18 cellular contexts compared by ENCODE assay signal in the genomic region with DNA sequence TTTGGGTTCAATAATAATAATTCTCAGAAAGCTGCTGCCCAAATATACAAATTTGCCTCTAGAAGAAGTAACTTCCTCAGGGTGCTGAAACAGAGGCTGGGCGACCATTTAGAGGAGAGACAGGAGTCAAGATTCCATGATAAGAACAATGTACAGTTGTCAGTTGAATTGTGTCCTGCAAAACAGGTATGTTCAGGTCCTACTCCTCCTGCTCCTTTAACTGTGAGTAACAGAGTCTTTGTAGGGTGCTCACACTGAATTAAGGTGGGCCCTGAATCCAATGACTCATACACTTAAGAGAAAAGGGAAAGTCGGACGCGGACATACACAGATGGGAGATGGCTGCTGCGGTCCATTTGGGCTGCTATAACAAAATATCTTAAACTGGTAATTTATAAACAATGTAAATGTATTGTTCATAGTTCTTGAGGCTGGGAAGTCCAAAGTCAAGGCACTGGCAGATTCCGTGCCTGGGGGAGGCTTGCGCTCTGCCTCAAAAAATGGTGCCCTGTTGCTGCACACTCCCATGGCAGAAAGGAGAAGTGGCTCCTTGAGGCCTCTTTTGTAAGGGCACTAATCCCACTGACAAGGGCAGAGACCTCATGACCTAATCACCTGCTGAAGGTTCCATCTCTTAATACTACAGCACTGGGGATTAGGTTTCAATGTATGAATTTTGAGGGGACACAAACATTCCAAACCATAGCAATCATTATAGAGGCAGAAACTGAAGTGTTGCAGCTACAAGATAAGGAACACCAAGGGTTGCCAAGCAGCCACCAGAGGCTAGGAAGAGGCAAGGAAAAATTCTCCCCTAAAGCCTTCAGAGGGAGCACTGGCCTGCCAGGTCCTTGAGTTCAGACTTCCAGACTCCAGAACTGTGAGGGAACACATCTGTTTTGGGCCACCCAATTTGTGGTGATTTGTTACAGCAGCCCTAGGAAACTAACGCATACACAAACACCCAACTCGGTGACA.
"Had no signal": no experiment of that assay in that cellular context is flagged by ENCODE, and none has a peak within 500 bp of the region (broad histone marks: within the 10 kb centered on the region; RNA-seq: fewer than 3 reads in every experiment).

No MANE protein-coding gene starts in this region.

- H3K36me3 Mint-ChIP-seq: activated naive CD4-positive, alpha-beta T cell treated with anti-CD3 and anti-CD28 coated beads, Interleukin-2, amount 50 U/mL, for 24 hours; naive B cell; stimulated activated naive B cell treated with anti-CD40 and anti-IgM and Interleukin-4, amounts not matched to agents 10 μg/mL and 1 μg/mL and 100 μg/mL, for 72 hours had no signal

- DNase-seq: activated CD4-positive, alpha-beta T cell treated with anti-CD3 and anti-CD28 coated beads for 36 hours; activated CD8-positive, alpha-beta memory T cell treated with anti-CD3 and anti-CD28 coated beads, Interleukin-2, amount 50 U/mL, for 48 hours; activated CD8-positive, alpha-beta T cell treated with anti-CD3 and anti-CD28 coated beads for 36 hours; body of pancreas; effector memory CD8-positive, alpha-beta T cell; hypothalamus; kidney glomerular epithelial cell; midbrain; naive B cell; right lobe of liver; spleen; stimulated activated CD4-positive, alpha-beta T cell treated with anti-CD3 and anti-CD28 coated beads, Interleukin-1b, Interleukin-23, amount 100 ng/mL, for 48 hours; stimulated activated naive B cell treated with anti-CD40 and anti-IgM and Interleukin-4, amounts not matched to agents 10 μg/mL and 1 μg/mL and 100 μg/mL, for 72 hours; substantia nigra; transverse colon had no signal

- H3K9me3 Mint-ChIP-seq: activated CD8-positive, alpha-beta T cell treated with anti-CD3 and anti-CD28 coated beads for 36 hours; activated naive CD4-positive, alpha-beta T cell treated with anti-CD3 and anti-CD28 coated beads, Interleukin-2, amount 50 U/mL, for 24 hours; effector memory CD8-positive, alpha-beta T cell; stimulated activated naive B cell treated with anti-CD40 and anti-IgM and Interleukin-4, amounts not matched to agents 10 μg/mL and 1 μg/mL and 100 μg/mL, for 72 hours had no signal

- H3K4me1 ChIP-seq: body of pancreas, right lobe of liver had no signal

- H3K4me3 ChIP-seq: body of pancreas, right lobe of liver, spleen, transverse colon had no signal

- H3K4me3 Mint-ChIP-seq: activated CD4-positive, alpha-beta T cell treated with anti-CD3 and anti-CD28 coated beads for 36 hours; activated CD8-positive, alpha-beta T cell treated with anti-CD3 and anti-CD28 coated beads for 36 hours; activated naive CD4-positive, alpha-beta T cell treated with anti-CD3 and anti-CD28 coated beads, Interleukin-2, amount 50 U/mL, for 24 hours; effector memory CD8-positive, alpha-beta T cell; naive B cell; stimulated activated naive B cell treated with anti-CD40 and anti-IgM and Interleukin-4, amounts not matched to agents 10 μg/mL and 1 μg/mL and 100 μg/mL, for 72 hours had no signal

- H3K27ac Mint-ChIP-seq: activated CD4-positive, alpha-beta T cell treated with anti-CD3 and anti-CD28 coated beads for 36 hours; activated CD8-positive, alpha-beta T cell treated with anti-CD3 and anti-CD28 coated beads for 36 hours; activated naive CD4-positive, alpha-beta T cell treated with anti-CD3 and anti-CD28 coated beads, Interleukin-2, amount 50 U/mL, for 24 hours; effector memory CD8-positive, alpha-beta T cell; naive B cell; stimulated activated naive B cell treated with anti-CD40 and anti-IgM and Interleukin-4, amounts not matched to agents 10 μg/mL and 1 μg/mL and 100 μg/mL, for 72 hours had no signal

- H3K27ac ChIP-seq: body of pancreas, neutrophil, right lobe of liver, spleen, transverse colon, VCaP had no signal

- H3K36me3 ChIP-seq: neutrophil, right lobe of liver, spleen, transverse colon had no signal

- ATAC-seq: activated CD4-positive, alpha-beta T cell treated with anti-CD3 and anti-CD28 coated beads for 36 hours; activated CD8-positive, alpha-beta T cell treated with anti-CD3 and anti-CD28 coated beads for 36 hours; body of pancreas; effector memory CD8-positive, alpha-beta T cell; right lobe of liver; stimulated activated naive B cell treated with anti-CD40 and anti-IgM and Interleukin-4, amounts not matched to agents 10 μg/mL and 1 μg/mL and 100 μg/mL, for 72 hours had no signal

- H3K27me3 Mint-ChIP-seq: activated CD8-positive, alpha-beta T cell treated with anti-CD3 and anti-CD28 coated beads for 36 hours; activated naive CD4-positive, alpha-beta T cell treated with anti-CD3 and anti-CD28 coated beads, Interleukin-2, amount 50 U/mL, for 24 hours; effector memory CD8-positive, alpha-beta T cell had no signal

- H3K9me3 ChIP-seq: body of pancreas, neutrophil, right lobe of liver, transverse colon had no signal

- H3K4me1 Mint-ChIP-seq: naive B cell had no signal

- H3K27me3 ChIP-seq: body of pancreas, neutrophil, right lobe of liver, transverse colon had no signal
